8 cellular contexts compared by ENCODE assay signal in genomic region chr13:108915095-108915633, GRCh38.
DNase-seq lines count a peak whose midpoint lies in the region; ATAC-seq, FAIRE-seq and TF ChIP-seq lines count a peak whose summit lies in the region.

No MANE protein-coding gene starts in this region.

- FAIRE-seq in kidney (lab: Jason Lieb, UNC) = no peak

- TF ChIP-seq CTCF in GM12864 (IDR thresholded peaks at IDR 0.05; ENCODE audit: low read depth, low read length, missing control alignments) (peak; percentile 42), kidney (IDR thresholded peaks at IDR 0.05; ENCODE audit: borderline replicate concordance, extremely low read depth, insufficient read depth) (peak; percentile 17), tibial nerve (IDR thresholded peaks at IDR 0.05) (peak; percentile 31 to 58 (median 52))

- no peak for TF ChIP-seq POLR2A in tibial nerve (IDR thresholded peaks at IDR 0.05)

- no peaks in the 10 kb centered on the region for H3K36me3 Mint-ChIP-seq in activated naive CD8-positive, alpha-beta T cell

- peaks cover 5% of the 10 kb centered on the region for H3K27me3 Mint-ChIP-seq in activated naive CD8-positive, alpha-beta T cell

- H3K27me3 ChIP-seq in tibial nerve = no peaks in the 10 kb centered on the region

- no peaks in the 10 kb centered on the region for H3K9me3 Mint-ChIP-seq in activated naive CD8-positive, alpha-beta T cell (ENCODE audit: low read depth)

- H3K4me1 ChIP-seq in kidney (ENCODE audit: control insufficient read depth in 1 of 2, insufficient read depth in 1 of 2, low read depth in 1 of 2, low read length in 2 of 2) = peaks cover 2 to 7% of the 10 kb centered on the region in 2 donors
- peaks cover 0 to 43% (median 3%) of the 10 kb centered on the region in 4 donors for H3K4me1 ChIP-seq in tibial nerve

- H3K27ac ChIP-seq in kidney (ENCODE audit: low read depth in 2 of 2, low read length in 2 of 2) = peak overlapping the region in 1 of 2 donors; percentile 45
- H3K27ac ChIP-seq in tibial nerve = peak overlapping the region; percentile 31 to 85 (median 76)

- DNase-seq in ACHN (peak; percentile 57), GM12864 (ENCODE audit: low read depth) (no peak), Kasumi-1 (lab: John Stamatoyannopoulos, UW) (peak; percentile 62 to 73), kidney (no peak), tibial nerve (ENCODE audit: low spot score in 2 of 2) (peak in 1 of 2 donors; percentile 56), ureter (ENCODE audit: low spot score) (no peak)

- H3K36me3 ChIP-seq in kidney (ENCODE audit: control insufficient read depth in 1 of 2, insufficient read depth in 2 of 2, low read length in 2 of 2) = no peaks in the 10 kb centered on the region
- no peaks in the 10 kb centered on the region for H3K36me3 ChIP-seq in tibial nerve

- in situ Hi-C loops in ACHN (cut with HindIII; ENCODE audit: low pct_ligation_motif_present, low pct_unique_long_range_greater_than_20kb, low sequenced_read_pairs) = no loop called here

- peaks cover 18% of the 10 kb centered on the region for H3K4me1 Mint-ChIP-seq in activated naive CD8-positive, alpha-beta T cell (ENCODE audit: low read depth)

- peak overlapping the region in 1 of 2 donors; percentile 44 for H3K9ac ChIP-seq in kidney (ENCODE audit: low read length in 2 of 2)

- no peak for TF ChIP-seq EP300 in tibial nerve (IDR thresholded peaks at IDR 0.05)

- no peak for ATAC-seq in HG03039 (IDR thresholded peaks at IDR 0.05; ENCODE audit: unreplicated experiment)

- no peak overlapping the region; the same call in 1 of the 2 replicates for H3K4me3 ChIP-seq in GM12864 (ENCODE audit: low read depth, low read length)
- peak overlapping the region; percentile 16 to 23 for H3K4me3 ChIP-seq in kidney (ENCODE audit: low read length in 2 of 2)
- peak overlapping the region in 1 of 4 donors; percentile 29 for H3K4me3 ChIP-seq in tibial nerve

- intact Hi-C loops in kidney (cut with DNase I) = no loop called here

- peak overlapping the region; percentile 72 for H3K4me3 Mint-ChIP-seq in activated naive CD8-positive, alpha-beta T cell

- H3K27ac Mint-ChIP-seq in activated naive CD8-positive, alpha-beta T cell = peak overlapping the region; percentile 95

- 12 to 13% methylated on average over 7 of the region's 7 CpGs for WGBS in tibial nerve, 2 donors

- H3K9me3 ChIP-seq in kidney (ENCODE audit: control insufficient read depth in 1 of 2, low read length in 2 of 2) (no peaks in the 10 kb centered on the region), tibial nerve (no peaks in the 10 kb centered on the region)

Comparison
In these comparisons a context has a peak if more than half of its experiments do, and no peak if none do; other contexts are left out.
1. DNase-seq: peak in ACHN (single experiment) and Kasumi-1 (2 of 2); none in GM12864 (single experiment), kidney (single experiment) and ureter (single experiment).
2. Peak in every context shown above with its lines, with median percentiles within 50 percentile points of each other: CTCF ChIP-seq.